Comparison of ENCODE assay signal across 21 cellular contexts in genomic region chr18:47453038-47453437, GRCh38.
"Had no signal": no experiment of that assay in that cellular context is flagged by ENCODE, and none has a peak within 500 bp of the region (broad histone marks: within the 10 kb centered on the region; RNA-seq: fewer than 3 reads in every experiment).

No MANE protein-coding gene starts in this region.

- H3K4me3 ChIP-seq: coronary artery, dorsolateral prefrontal cortex, esophagus muscularis mucosa, gastroesophageal sphincter, heart left ventricle, hepatocyte, lower lobe of right lung, mucosa of descending colon had no signal

- DNase-seq: dermis blood vessel endothelial cell; dorsolateral prefrontal cortex; effector CD4-positive, alpha-beta T cell; effector memory CD4-positive, alpha-beta T cell; foreskin keratinocyte; heart left ventricle; hypothalamus; immature natural killer cell; kidney; kidney glomerular epithelial cell; left colon; left ventricle myocardium superior; lower lobe of right lung; mesenchymal stem cell; mucosa of descending colon; naive B cell had no signal

- H3K9me3 ChIP-seq: esophagus muscularis mucosa, gastroesophageal sphincter, heart left ventricle, lower lobe of right lung, mucosa of descending colon had no signal

- H3K36me3 ChIP-seq: esophagus muscularis mucosa, gastroesophageal sphincter, heart left ventricle, lower lobe of right lung had no signal

- H3K27ac ChIP-seq: coronary artery, dorsolateral prefrontal cortex, esophagus muscularis mucosa, foreskin keratinocyte, gastroesophageal sphincter, heart left ventricle, hepatocyte, lower lobe of right lung had no signal

- H3K79me2 ChIP-seq: hepatocyte had no signal

- H3K4me1 ChIP-seq: esophagus muscularis mucosa, foreskin keratinocyte, gastroesophageal sphincter, heart left ventricle, lower lobe of right lung had no signal

- H2AFZ ChIP-seq: hepatocyte had no signal

- ATAC-seq: foreskin keratinocyte, gastroesophageal sphincter, heart left ventricle, left colon, left lobe of liver, left ventricle myocardium superior, mucosa of descending colon had no signal

- H3K4me2 ChIP-seq: hepatocyte had no signal

- H3K27me3 ChIP-seq: foreskin keratinocyte, heart left ventricle, hepatocyte had no signal
